1 cellular context compared by ENCODE assay signal in genomic region chrX:125420809-125421208, GRCh38.
A peak's percentile ranks its signal among the peaks of the same experiment; 100 is the strongest.
TF ChIP-seq lines count a peak whose summit lies in the region.

No MANE protein-coding gene starts in this region.

TF ChIP-seq in K562, 482 proteins besides CTCF, POLR2A, EP300 and RAD21 (continued from another document):
- TF ChIP-seq, protein P1, sequence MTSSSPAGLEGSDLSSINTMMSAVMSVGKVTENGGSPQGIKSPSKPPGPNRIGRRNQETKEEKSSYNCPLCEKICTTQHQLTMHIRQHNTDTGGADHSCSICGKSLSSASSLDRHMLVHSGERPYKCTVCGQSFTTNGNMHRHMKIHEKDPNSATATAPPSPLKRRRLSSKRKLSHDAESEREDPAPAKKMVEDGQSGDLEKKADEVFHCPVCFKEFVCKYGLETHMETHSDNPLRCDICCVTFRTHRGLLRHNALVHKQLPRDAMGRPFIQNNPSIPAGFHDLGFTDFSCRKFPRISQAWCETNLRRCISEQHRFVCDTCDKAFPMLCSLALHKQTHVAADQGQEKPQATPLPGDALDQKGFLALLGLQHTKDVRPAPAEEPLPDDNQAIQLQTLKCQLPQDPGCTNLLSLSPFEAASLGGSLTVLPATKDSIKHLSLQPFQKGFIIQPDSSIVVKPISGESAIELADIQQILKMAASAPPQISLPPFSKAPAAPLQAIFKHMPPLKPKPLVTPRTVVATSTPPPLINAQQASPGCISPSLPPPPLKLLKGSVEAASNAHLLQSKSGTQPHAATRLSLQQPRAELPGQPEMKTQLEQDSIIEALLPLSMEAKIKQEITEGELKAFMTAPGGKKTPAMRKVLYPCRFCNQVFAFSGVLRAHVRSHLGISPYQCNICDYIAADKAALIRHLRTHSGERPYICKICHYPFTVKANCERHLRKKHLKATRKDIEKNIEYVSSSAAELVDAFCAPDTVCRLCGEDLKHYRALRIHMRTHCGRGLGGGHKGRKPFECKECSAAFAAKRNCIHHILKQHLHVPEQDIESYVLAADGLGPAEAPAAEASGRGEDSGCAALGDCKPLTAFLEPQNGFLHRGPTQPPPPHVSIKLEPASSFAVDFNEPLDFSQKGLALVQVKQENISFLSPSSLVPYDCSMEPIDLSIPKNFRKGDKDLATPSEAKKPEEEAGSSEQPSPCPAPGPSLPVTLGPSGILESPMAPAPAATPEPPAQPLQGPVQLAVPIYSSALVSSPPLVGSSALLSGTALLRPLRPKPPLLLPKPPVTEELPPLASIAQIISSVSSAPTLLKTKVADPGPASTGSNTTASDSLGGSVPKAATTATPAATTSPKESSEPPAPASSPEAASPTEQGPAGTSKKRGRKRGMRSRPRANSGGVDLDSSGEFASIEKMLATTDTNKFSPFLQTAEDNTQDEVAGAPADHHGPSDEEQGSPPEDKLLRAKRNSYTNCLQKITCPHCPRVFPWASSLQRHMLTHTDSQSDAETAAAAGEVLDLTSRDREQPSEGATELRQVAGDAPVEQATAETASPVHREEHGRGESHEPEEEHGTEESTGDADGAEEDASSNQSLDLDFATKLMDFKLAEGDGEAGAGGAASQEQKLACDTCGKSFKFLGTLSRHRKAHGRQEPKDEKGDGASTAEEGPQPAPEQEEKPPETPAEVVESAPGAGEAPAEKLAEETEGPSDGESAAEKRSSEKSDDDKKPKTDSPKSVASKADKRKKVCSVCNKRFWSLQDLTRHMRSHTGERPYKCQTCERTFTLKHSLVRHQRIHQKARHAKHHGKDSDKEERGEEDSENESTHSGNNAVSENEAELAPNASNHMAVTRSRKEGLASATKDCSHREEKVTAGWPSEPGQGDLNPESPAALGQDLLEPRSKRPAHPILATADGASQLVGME (CRISPR knock-in tag; IDR thresholded peaks at IDR 0.05), result no peak
- TF ChIP-seq RCOR1 (IDR thresholded peaks at IDR 0.05; ENCODE audit: borderline replicate concordance in 1 of 2, low read depth in 2 of 2, low read length in 2 of 2) (peak in 1 of 2 experiments; percentile 62; a peak in 1 of 4 replicates), NFIX (CRISPR knock-in tag; IDR thresholded peaks at IDR 0.05; ENCODE audit: low read depth) (no peak), ERF (CRISPR knock-in tag; IDR thresholded peaks at IDR 0.05) (no peak), FOXO4 (CRISPR knock-in tag; IDR thresholded peaks at IDR 0.05) (no peak), KLF16 (IDR thresholded peaks at IDR 0.05) (peak; percentile 59), ZFPM2 (CRISPR knock-in tag; IDR thresholded peaks at IDR 0.05) (no peak), MECOM (CRISPR knock-in tag; IDR thresholded peaks at IDR 0.05) (no peak), KDM5B (IDR thresholded peaks at IDR 0.05; ENCODE audit: insufficient replicate concordance, low read depth, low read length) (no peak), PBX2 (CRISPR knock-in tag; IDR thresholded peaks at IDR 0.05; ENCODE audit: low read depth) (no peak), PBX2 (tag; conservative IDR thresholded peaks at IDR 0.05; ENCODE audit: low read depth) (no peak), POLR2B (IDR thresholded peaks at IDR 0.05; ENCODE audit: low read depth, partially characterized antibody) (no peak), TCF3 (CRISPR knock-in tag; IDR thresholded peaks at IDR 0.05) (peak; percentile 69), MYC (IDR thresholded peaks at IDR 0.05; ENCODE audit: low read depth, low read length) (no peak), MYC (CRISPR knock-in tag; IDR thresholded peaks at IDR 0.05; ENCODE audit: borderline replicate concordance, low read depth) (no peak), DMBX1 (CRISPR knock-in tag; IDR thresholded peaks at IDR 0.05; ENCODE audit: borderline replicate concordance) (peak; percentile 27; the same call in 1 of the 2 replicates), POLR2AphosphoS5 (IDR thresholded peaks at IDR 0.05; ENCODE audit: control insufficient read depth, insufficient read depth, low read depth, low read length) (peak; percentile 59; the same call in 1 of the 2 replicates), EZH2 (IDR thresholded peaks at IDR 0.05; ENCODE audit: borderline replicate concordance, low read depth, low read length) (no peak), CBX3 (IDR thresholded peaks at IDR 0.05; ENCODE audit: borderline replicate concordance in 1 of 2, low read length in 2 of 2) (0 out of 3 replicates have a peak, but pooled peaks of 1 of the 2 experiments have one; percentile 18), KDM1A (IDR thresholded peaks at IDR 0.05) (peak; percentile 46 to 62; a peak in 1 of 4 replicates), TBL1XR1 (IDR thresholded peaks at IDR 0.05; ENCODE audit: low read length in 2 of 2) (0 out of 4 replicates have a peak, but pooled peaks of 1 of the 2 experiments have one; percentile 34), ARNT (IDR thresholded peaks at IDR 0.05) (no peak), ETV5 (CRISPR knock-in tag; IDR thresholded peaks at IDR 0.05; ENCODE audit: low read depth) (no peak), TAL1 (IDR thresholded peaks at IDR 0.05) (peak; percentile 85), BHLHE40 (IDR thresholded peaks at IDR 0.05; ENCODE audit: low read length) (no peak), SOX6 (IDR thresholded peaks at IDR 0.05) (peak; percentile 55; the same call in 1 of the 2 replicates), DNMT1 (IDR thresholded peaks at IDR 0.05) (no peak), SMARCA4 (IDR thresholded peaks at IDR 0.05) (0 out of 2 replicates have a peak, but pooled peaks have one; percentile 14), ZNF280A (IDR thresholded peaks at IDR 0.05; ENCODE audit: low read depth, partially characterized antibody) (no peak), MAFK (IDR thresholded peaks at IDR 0.05; ENCODE audit: low read length) (no peak), CBFA2T2 (conservative IDR thresholded peaks at IDR 0.05) (peak; percentile 77), NCOR1 (IDR thresholded peaks at IDR 0.05) (peak; percentile 64), ARID1B (IDR thresholded peaks at IDR 0.05) (peak; percentile 79), PML (IDR thresholded peaks at IDR 0.05; ENCODE audit: low read length) (peak; percentile 66), FIP1L1 (IDR thresholded peaks at IDR 0.05; ENCODE audit: low read depth, low read length, poor library complexity, severe bottlenecking) (no peak), STAT5A (IDR thresholded peaks at IDR 0.05; ENCODE audit: borderline replicate concordance, low read length) (peak; percentile 71), ZNF140 (CRISPR knock-in tag; IDR thresholded peaks at IDR 0.05) (no peak), TEAD4 (IDR thresholded peaks at IDR 0.05; ENCODE audit: low read length) (peak; percentile 92), TEAD4 (CRISPR knock-in tag; IDR thresholded peaks at IDR 0.05; ENCODE audit: borderline replicate concordance) (no peak), ATF7 (IDR thresholded peaks at IDR 0.05) (no peak), FOXM1 (IDR thresholded peaks at IDR 0.05; ENCODE audit: low read depth) (peak; percentile 48; the same call in 1 of the 2 replicates), FOXM1 (CRISPR knock-in tag; IDR thresholded peaks at IDR 0.05; ENCODE audit: low read depth) (no peak), RBM34 (IDR thresholded peaks at IDR 0.05; ENCODE audit: borderline replicate concordance, insufficient read depth, low read length) (no peak), MTA2 (IDR thresholded peaks at IDR 0.05; ENCODE audit: low read depth) (peak; percentile 68), HSF4 (CRISPR knock-in tag; IDR thresholded peaks at IDR 0.05; ENCODE audit: borderline replicate concordance) (no peak), POLR2AphosphoS2 (IDR thresholded peaks at IDR 0.05; ENCODE audit: low read length) (no peak), ZNF165 (CRISPR knock-in tag; IDR thresholded peaks at IDR 0.05; ENCODE audit: borderline replicate concordance) (no peak), CBFA2T3 (IDR thresholded peaks at IDR 0.05) (peak; percentile 88)
- TF ChIP-seq, protein P2, sequence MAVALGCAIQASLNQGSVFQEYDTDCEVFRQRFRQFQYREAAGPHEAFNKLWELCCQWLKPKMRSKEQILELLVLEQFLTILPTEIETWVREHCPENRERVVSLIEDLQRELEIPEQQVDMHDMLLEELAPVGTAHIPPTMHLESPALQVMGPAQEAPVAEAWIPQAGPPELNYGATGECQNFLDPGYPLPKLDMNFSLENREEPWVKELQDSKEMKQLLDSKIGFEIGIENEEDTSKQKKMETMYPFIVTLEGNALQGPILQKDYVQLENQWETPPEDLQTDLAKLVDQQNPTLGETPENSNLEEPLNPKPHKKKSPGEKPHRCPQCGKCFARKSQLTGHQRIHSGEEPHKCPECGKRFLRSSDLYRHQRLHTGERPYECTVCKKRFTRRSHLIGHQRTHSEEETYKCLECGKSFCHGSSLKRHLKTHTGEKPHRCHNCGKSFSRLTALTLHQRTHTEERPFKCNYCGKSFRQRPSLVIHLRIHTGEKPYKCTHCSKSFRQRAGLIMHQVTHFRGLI (CRISPR knock-in tag; IDR thresholded peaks at IDR 0.05), result no peak
- TF ChIP-seq, protein P3, sequence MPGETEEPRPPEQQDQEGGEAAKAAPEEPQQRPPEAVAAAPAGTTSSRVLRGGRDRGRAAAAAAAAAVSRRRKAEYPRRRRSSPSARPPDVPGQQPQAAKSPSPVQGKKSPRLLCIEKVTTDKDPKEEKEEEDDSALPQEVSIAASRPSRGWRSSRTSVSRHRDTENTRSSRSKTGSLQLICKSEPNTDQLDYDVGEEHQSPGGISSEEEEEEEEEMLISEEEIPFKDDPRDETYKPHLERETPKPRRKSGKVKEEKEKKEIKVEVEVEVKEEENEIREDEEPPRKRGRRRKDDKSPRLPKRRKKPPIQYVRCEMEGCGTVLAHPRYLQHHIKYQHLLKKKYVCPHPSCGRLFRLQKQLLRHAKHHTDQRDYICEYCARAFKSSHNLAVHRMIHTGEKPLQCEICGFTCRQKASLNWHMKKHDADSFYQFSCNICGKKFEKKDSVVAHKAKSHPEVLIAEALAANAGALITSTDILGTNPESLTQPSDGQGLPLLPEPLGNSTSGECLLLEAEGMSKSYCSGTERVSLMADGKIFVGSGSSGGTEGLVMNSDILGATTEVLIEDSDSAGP (CRISPR knock-in tag; IDR thresholded peaks at IDR 0.05), result no peak
- TF ChIP-seq, protein P4, sequence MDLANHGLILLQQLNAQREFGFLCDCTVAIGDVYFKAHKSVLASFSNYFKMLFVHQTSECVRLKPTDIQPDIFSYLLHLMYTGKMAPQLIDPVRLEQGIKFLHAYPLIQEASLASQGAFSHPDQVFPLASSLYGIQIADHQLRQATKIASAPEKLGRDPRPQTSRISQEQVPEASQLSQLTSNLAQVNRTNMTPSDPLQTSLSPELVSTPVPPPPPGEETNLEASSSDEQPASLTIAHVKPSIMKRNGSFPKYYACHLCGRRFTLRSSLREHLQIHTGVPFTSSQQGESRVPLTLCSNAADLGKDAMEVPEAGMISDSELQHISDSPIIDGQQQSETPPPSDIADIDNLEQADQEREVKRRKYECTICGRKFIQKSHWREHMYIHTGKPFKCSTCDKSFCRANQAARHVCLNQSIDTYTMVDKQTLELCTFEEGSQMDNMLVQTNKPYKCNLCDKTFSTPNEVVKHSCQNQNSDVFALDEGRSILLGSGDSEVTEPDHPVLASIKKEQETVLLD (IDR thresholded peaks at IDR 0.05), result no peak
- TF ChIP-seq, protein P5, sequence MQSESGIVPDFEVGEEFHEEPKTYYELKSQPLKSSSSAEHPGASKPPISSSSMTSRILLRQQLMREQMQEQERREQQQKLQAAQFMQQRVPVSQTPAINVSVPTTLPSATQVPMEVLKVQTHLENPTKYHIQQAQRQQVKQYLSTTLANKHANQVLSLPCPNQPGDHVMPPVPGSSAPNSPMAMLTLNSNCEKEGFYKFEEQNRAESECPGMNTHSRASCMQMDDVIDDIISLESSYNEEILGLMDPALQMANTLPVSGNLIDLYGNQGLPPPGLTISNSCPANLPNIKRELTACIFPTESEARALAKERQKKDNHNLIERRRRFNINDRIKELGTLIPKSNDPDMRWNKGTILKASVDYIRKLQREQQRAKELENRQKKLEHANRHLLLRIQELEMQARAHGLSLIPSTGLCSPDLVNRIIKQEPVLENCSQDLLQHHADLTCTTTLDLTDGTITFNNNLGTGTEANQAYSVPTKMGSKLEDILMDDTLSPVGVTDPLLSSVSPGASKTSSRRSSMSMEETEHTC (IDR thresholded peaks at IDR 0.05), result no peak
